ENCODE assay signal across 11 cellular contexts in the genomic region with DNA sequence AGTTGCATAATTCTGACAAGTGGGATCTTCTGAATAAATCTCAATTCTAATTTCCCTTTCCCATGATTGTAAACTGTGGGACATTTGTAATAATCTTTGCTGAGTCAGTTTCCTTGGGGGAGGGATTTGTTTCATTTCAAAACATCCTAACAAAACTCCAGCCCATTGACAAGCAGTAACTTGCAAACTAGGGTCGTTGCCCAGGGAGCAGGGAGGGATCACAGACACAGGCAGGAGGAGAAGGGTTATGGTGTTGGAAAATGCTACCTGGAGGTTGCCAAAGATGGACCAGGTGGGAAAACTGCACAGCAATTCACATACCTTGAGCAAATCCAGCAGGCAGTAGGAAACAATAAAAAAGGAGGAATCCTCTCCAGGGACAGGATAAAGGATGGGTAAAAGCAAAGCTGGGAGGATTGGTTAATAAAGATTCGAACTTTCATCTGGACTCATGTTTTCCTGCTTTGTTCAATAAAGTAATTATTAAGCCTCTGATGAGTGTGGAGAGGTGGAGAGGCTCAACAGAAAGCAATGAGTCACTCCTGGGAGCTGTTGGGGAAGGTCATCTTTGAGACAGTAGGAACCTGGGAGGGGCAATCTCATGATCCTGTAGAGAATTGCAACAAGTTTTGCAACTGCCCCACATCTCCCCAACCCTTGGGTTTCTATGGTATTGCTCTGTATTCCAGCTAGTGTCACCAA.
DNase-seq lines count a peak whose midpoint lies in the region; TF ChIP-seq lines count a peak whose summit lies in the region.
"Had no signal": no experiment of that assay in that cellular context is flagged by ENCODE, and none has a peak within 500 bp of the region (broad histone marks: within the 10 kb centered on the region; RNA-seq: fewer than 3 reads in every experiment).

No MANE protein-coding gene starts in this region.

- H3K4ac ChIP-seq in mesendoderm (ENCODE audit: low read depth, low read length), result no peak overlapping the region

- no CpG with 5 or more reads among the region's 2 CpGs for WGBS in mesendoderm (ENCODE audit: extremely low coverage, insufficient coverage, low lambda C conversion rate)

- H3K27ac ChIP-seq in mesendoderm (ENCODE audit: low read depth, low read length), result no peak overlapping the region

- H3K18ac ChIP-seq in mesendoderm (ENCODE audit: low read length), result peak overlapping the region; percentile 51

- TF ChIP-seq CTCF in cardiac fibroblast (IDR thresholded peaks at IDR 0.05; ENCODE audit: low read depth, low read length) (no peak), chondrocyte (IDR thresholded peaks at IDR 0.05) (no peak)

- no peak overlapping the region for H3K27ac Mint-ChIP-seq in chondrocyte (ENCODE audit: unreplicated experiment)

- H3K36me3 ChIP-seq in mesendoderm (ENCODE audit: control insufficient read depth, insufficient read depth, low read length), result no peaks in the 10 kb centered on the region

- H4K8ac ChIP-seq in mesendoderm (ENCODE audit: low read depth, low read length), result no peak overlapping the region

- no peak overlapping the region for H3K4me3 Mint-ChIP-seq in chondrocyte (ENCODE audit: unreplicated experiment)

- peaks cover 4% of the 10 kb centered on the region for H3K9me3 Mint-ChIP-seq in chondrocyte (ENCODE audit: low read depth)

- H3K79me1 ChIP-seq in mesendoderm (ENCODE audit: low read length), result no peaks in the 10 kb centered on the region

- no peak overlapping the region for H2AK5ac ChIP-seq in mesendoderm (ENCODE audit: low read length)

- H3K36me3 Mint-ChIP-seq in chondrocyte (ENCODE audit: low read depth), result no peaks in the 10 kb centered on the region

- no peak overlapping the region for H2BK15ac ChIP-seq in mesendoderm (replicated peaks; ENCODE audit: low read depth)

- H4K5ac ChIP-seq in mesendoderm (ENCODE audit: low read length), result no peak overlapping the region

- H3K27me3 ChIP-seq in mesendoderm (ENCODE audit: insufficient read depth, low read length, poor library complexity), result no peaks in the 10 kb centered on the region

- peaks cover 2% of the 10 kb centered on the region for H3K4me1 ChIP-seq in mesendoderm (ENCODE audit: control insufficient read depth, low read depth, low read length)

- H3K9ac ChIP-seq in mesendoderm (ENCODE audit: low read length), result no peak overlapping the region

- no peak overlapping the region for H3K4me2 ChIP-seq in mesendoderm (ENCODE audit: low read length)

- H3K79me2 ChIP-seq in mesendoderm (ENCODE audit: control insufficient read depth, insufficient read depth, low read length), result no peaks in the 10 kb centered on the region

- no peak overlapping the region for H2BK120ac ChIP-seq in mesendoderm (ENCODE audit: low read depth, low read length)

- no peak overlapping the region for H3K23ac ChIP-seq in mesendoderm (ENCODE audit: low read length)

- H3K4me3 ChIP-seq in cardiac fibroblast (replicated peaks in 1 of 2; ENCODE audit: low read depth in 2 of 2, low read length in 2 of 2) (no peak overlapping the region), mesendoderm (ENCODE audit: low read length) (no peak overlapping the region)

- peaks cover 10% of the 10 kb centered on the region for H3K4me1 Mint-ChIP-seq in chondrocyte (ENCODE audit: low read depth)

- DNase-seq in COLO829 (ENCODE audit: low spot score), result peak; percentile 53
- peak; percentile 75 for DNase-seq in NCI-H1105 (lab: John Stamatoyannopoulos, UW)
- peak; percentile 73 to 74 for DNase-seq in cardiac fibroblast (ENCODE audit: low read depth in 2 of 2)
- peak; percentile 59 for DNase-seq in mesendoderm
- DNase-seq in stimulated activated CD4-positive, alpha-beta T cell treated with anti-CD3 and anti-CD28 coated beads, Interleukin-2, amount 100 ng/mL, for 24 hours, result no peak
- no peak for DNase-seq in activated gamma-delta T cell (lab: John Stamatoyannopoulos, UW)
- DNase-seq in chondrocyte (ENCODE audit: low spot score), result no peak
- DNase-seq in NCI-H345 treated with DMSO at 0.1 percent for 48 hours (lab: John Stamatoyannopoulos, UW; ENCODE audit: unreplicated experiment), result no peak
- DNase-seq: activated CD4-positive, alpha-beta T cell treated with anti-CD3 and anti-CD28 coated beads, Interleukin-2, amount 50 U/mL, for 48 hours; GF-D8; NCI-H1436 treated with DMSO at 0.1 percent for 48 hours had no signal

- peaks cover 1% of the 10 kb centered on the region for H3K27me3 Mint-ChIP-seq in chondrocyte (ENCODE audit: low read depth)

- no peak overlapping the region for H2BK5ac ChIP-seq in mesendoderm (ENCODE audit: low read length)

- peak overlapping the region; percentile 45 for H3K56ac ChIP-seq in mesendoderm (ENCODE audit: low read length)

Comparison
In these comparisons a context has a peak if more than half of its experiments do, and no peak if none do; other contexts are left out.
1. DNase-seq: peak in COLO829 (single experiment), NCI-H1105 (single experiment), cardiac fibroblast (2 of 2) and mesendoderm (single experiment); none in stimulated activated CD4-positive, alpha-beta T cell treated with anti-CD3 and anti-CD28 coated beads, Interleukin-2, amount 100 ng/mL, for 24 hours (0 of 2), activated gamma-delta T cell (single experiment), chondrocyte (single experiment) and NCI-H345 treated with DMSO at 0.1 percent for 48 hours (single experiment).